ENCODE assay signal across 2 cellular contexts in genomic region chr7:290554-291301, GRCh38.
TF ChIP-seq lines count a peak whose summit lies in the region.

No MANE protein-coding gene starts in this region.

TF ChIP-seq in H1, 55 proteins besides CTCF, POLR2A, EP300 and RAD21:
- peak; percentile 25 for TF ChIP-seq EZH2 (IDR thresholded peaks at IDR 0.05; ENCODE audit: low read depth, low read length, severe bottlenecking)
- peak; percentile 77 for TF ChIP-seq SUZ12 (IDR thresholded peaks at IDR 0.05; ENCODE audit: low read length)
- TF ChIP-seq SRF (IDR thresholded peaks at IDR 0.05; ENCODE audit: low read depth, low read length) = no peak

TF ChIP-seq in neural cell, 6 proteins besides CTCF, POLR2A, EP300 and RAD21:
- TF ChIP-seq EZH2 (IDR thresholded peaks at IDR 0.05; ENCODE audit: borderline replicate concordance, insufficient read depth, low read length, poor library complexity, severe bottlenecking) (no peak), POLR2AphosphoS5 (IDR thresholded peaks at IDR 0.05) (no peak), SMC3 (conservative IDR thresholded peaks at IDR 0.05; ENCODE audit: poor library complexity) (no peak), MXI1 (conservative IDR thresholded peaks at IDR 0.05; ENCODE audit: poor library complexity, severe bottlenecking) (no peak), REST (IDR thresholded peaks at IDR 0.05; ENCODE audit: borderline replicate concordance) (no peak), TAF1 (IDR thresholded peaks at IDR 0.05; ENCODE audit: low read depth) (no peak)
